Comparison of ENCODE assay signal across 15 cellular contexts in the genomic region with DNA sequence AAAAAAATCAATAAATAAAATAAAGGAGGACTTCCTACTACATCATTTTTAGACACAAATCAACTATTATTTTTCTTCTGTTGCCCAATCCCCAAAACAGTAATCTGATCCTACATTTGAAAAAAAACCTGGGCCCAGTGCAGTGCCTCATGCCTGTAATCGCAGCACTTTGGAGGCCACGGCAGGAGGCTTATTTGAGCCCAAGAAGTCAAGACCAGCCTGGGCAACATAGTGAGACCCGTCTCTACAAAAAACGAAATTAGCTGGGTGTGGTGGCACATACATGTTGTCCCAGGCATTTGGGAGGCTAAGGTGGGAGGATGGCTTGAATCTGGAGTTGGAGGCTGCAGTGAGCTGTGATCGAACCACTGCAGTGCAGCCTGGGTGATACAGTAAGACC. TPM values are rescaled to one million over a fixed set of nuclear protein-coding genes. Genes with fewer than 3 reads are reported as not detected.
DNase-seq lines count a peak whose midpoint lies in the region; ATAC-seq and TF ChIP-seq lines count a peak whose summit lies in the region.
"Had no signal": no experiment of that assay in that cellular context is flagged by ENCODE, and none has a peak within 500 bp of the region (broad histone marks: within the 10 kb centered on the region; RNA-seq: fewer than 3 reads in every experiment).

No MANE protein-coding gene starts in this region.

- WGBS in hepatocyte (ENCODE audit: low lambda C conversion rate, missing lambda C conversion rate), result 90% methylated on average over 5 of the region's 5 CpGs

- intact Hi-C loops in natural killer cell (cut with micrococcal nuclease), result no loop called here

- H3K27ac ChIP-seq in SU-DHL-6 (ENCODE audit: low read depth, low read length), result peak overlapping the region; percentile 62
- H3K27ac ChIP-seq in hepatocyte, result peak overlapping the region; percentile 97
- H3K27ac ChIP-seq in coronary artery, result no peak overlapping the region
- H3K27ac ChIP-seq: SJCRH30 had no signal

- no peaks in the 10 kb centered on the region for H3K27me3 Mint-ChIP-seq in natural killer cell (ENCODE audit: low read depth in 2 of 2)
- no peaks in the 10 kb centered on the region for H3K27me3 Mint-ChIP-seq in natural killer cell treated with Interleukin-12 subunit alpha and Interleukin-12 subunit beta and Interleukin-15 and Interleukin-18, amount 100 ng/mL, for 72 hours

- peaks cover 36% of the 10 kb centered on the region for H3F3A ChIP-seq in SU-DHL-6 (ENCODE audit: insufficient read depth)

- H3K27me3 ChIP-seq in SU-DHL-6 (ENCODE audit: low read length) (no peaks in the 10 kb centered on the region), hepatocyte (no peaks in the 10 kb centered on the region)
- H3K27me3 ChIP-seq: pancreas, SJCRH30 had no signal

- no peak for TF ChIP-seq POLR2A in erythroblast (IDR thresholded peaks at IDR 0.05; ENCODE audit: low read length)

- ATAC-seq in natural killer cell (no peak), HG03280 (IDR thresholded peaks at IDR 0.05; ENCODE audit: unreplicated experiment) (no peak)
- no peak for ATAC-seq in natural killer cell treated with Interleukin-12 subunit alpha and Interleukin-12 subunit beta and Interleukin-15 and Interleukin-18, amount 100 ng/mL, for 72 hours
- ATAC-seq: left cardiac atrium, pancreas had no signal

- H3K9me3 Mint-ChIP-seq in natural killer cell, result no peaks in the 10 kb centered on the region
- H3K9me3 Mint-ChIP-seq in natural killer cell treated with Interleukin-12 subunit alpha and Interleukin-12 subunit beta and Interleukin-15 and Interleukin-18, amount 100 ng/mL, for 72 hours, result no peaks in the 10 kb centered on the region

- H3K36me3 Mint-ChIP-seq in natural killer cell, result no peaks in the 10 kb centered on the region
- no peaks in the 10 kb centered on the region for H3K36me3 Mint-ChIP-seq in natural killer cell treated with Interleukin-12 subunit alpha and Interleukin-12 subunit beta and Interleukin-15 and Interleukin-18, amount 100 ng/mL, for 72 hours

- H3K4me3 ChIP-seq in SU-DHL-6 (ENCODE audit: insufficient read depth, low read length, poor library complexity, severe bottlenecking), result no peak overlapping the region
- no peak overlapping the region for H3K4me3 ChIP-seq in hepatocyte
- H3K4me3 ChIP-seq in coronary artery, result no peak overlapping the region
- H3K4me3 ChIP-seq: pancreas had no signal

- H4K20me1 ChIP-seq in SU-DHL-6 (ENCODE audit: low read depth, low read length) (no peaks in the 10 kb centered on the region; the same call in 1 of the 2 replicates), hepatocyte (ENCODE audit: insufficient read depth, poor library complexity, severe bottlenecking) (peaks cover 13% of the 10 kb centered on the region)

- no peak overlapping the region for H3K9ac ChIP-seq in SU-DHL-6 (ENCODE audit: low read length)

- peak overlapping the region; percentile 25 for H3K4me3 Mint-ChIP-seq in natural killer cell
- no peak overlapping the region for H3K4me3 Mint-ChIP-seq in natural killer cell treated with Interleukin-12 subunit alpha and Interleukin-12 subunit beta and Interleukin-15 and Interleukin-18, amount 100 ng/mL, for 72 hours

- H3K36me3 ChIP-seq in SU-DHL-6 (ENCODE audit: low read length) (no peaks in the 10 kb centered on the region), hepatocyte (replicated peaks; ENCODE audit: insufficient read depth, low read depth) (no peaks in the 10 kb centered on the region)
- H3K36me3 ChIP-seq: pancreas had no signal

- H3K27ac Mint-ChIP-seq in natural killer cell, result no peak overlapping the region
- no peak overlapping the region for H3K27ac Mint-ChIP-seq in natural killer cell treated with Interleukin-12 subunit alpha and Interleukin-12 subunit beta and Interleukin-15 and Interleukin-18, amount 100 ng/mL, for 72 hours

- no peak for DNase-seq in natural killer cell
- DNase-seq in natural killer cell treated with Interleukin-12 subunit alpha and Interleukin-12 subunit beta and Interleukin-15 and Interleukin-18, amount 100 ng/mL, for 72 hours (ENCODE audit: low spot score), result no peak
- no peak for DNase-seq in hepatocyte (ENCODE audit: low spot score)
- DNase-seq in erythroblast (lab: John Stamatoyannopoulos, UW), result no peak
- DNase-seq in coronary artery (ENCODE audit: low spot score), result no peak
- no peak for DNase-seq in stimulated activated CD8-positive, alpha-beta memory T cell treated with anti-CD3 and anti-CD28 coated beads, Interleukin-4, amount 100 ng/mL, for 48 hours
- DNase-seq: KG1; left cardiac atrium; NCI-H1092 treated with DMSO at 0.1 percent for 48 hours; NCI-H524 treated with DMSO at 0.1 percent for 48 hours; pancreas; stimulated activated CD4-positive, alpha-beta T cell treated with anti-CD3 and anti-CD28 coated beads, Interleukin-2, amount 100 ng/mL, for 24 hours had no signal

- H3K4me1 ChIP-seq in hepatocyte (ENCODE audit: insufficient read depth), result peaks cover 20% of the 10 kb centered on the region

- H3K4me2 ChIP-seq in SU-DHL-6 (ENCODE audit: low read depth, low read length, poor library complexity, severe bottlenecking) (peak overlapping the region; percentile 78), hepatocyte (no peak overlapping the region)

- H2AFZ ChIP-seq in SU-DHL-6 (ENCODE audit: low read depth, low read length, severe bottlenecking), result no peak overlapping the region
- no peak overlapping the region for H2AFZ ChIP-seq in hepatocyte

- peaks cover 31 to 36% of the 10 kb centered on the region in 2 donors for H3K4me1 Mint-ChIP-seq in natural killer cell
- H3K4me1 Mint-ChIP-seq in natural killer cell treated with Interleukin-12 subunit alpha and Interleukin-12 subunit beta and Interleukin-15 and Interleukin-18, amount 100 ng/mL, for 72 hours (ENCODE audit: low read depth in 2 of 2), result peaks cover 27 to 30% of the 10 kb centered on the region in 2 donors

- H3K9me2 ChIP-seq in SU-DHL-6 (replicated peaks; ENCODE audit: insufficient read depth, low read length), result no peaks in the 10 kb centered on the region
- H3K9me2 ChIP-seq in hepatocyte (replicated peaks; ENCODE audit: insufficient read depth), result no peaks in the 10 kb centered on the region

- H3K9me3 ChIP-seq in SU-DHL-6 (ENCODE audit: insufficient read depth, low read length) (no peaks in the 10 kb centered on the region), hepatocyte (ENCODE audit: low read depth) (no peaks in the 10 kb centered on the region)
- H3K9me3 ChIP-seq: pancreas, SJCRH30 had no signal

- H3K79me2 ChIP-seq in SU-DHL-6 (ENCODE audit: insufficient read depth, low read length) (peaks cover 9% of the 10 kb centered on the region), hepatocyte (peaks cover 19% of the 10 kb centered on the region)

- TF ChIP-seq CTCF in natural killer cell (IDR thresholded peaks at IDR 0.05) (no peak), SU-DHL-6 (IDR thresholded peaks at IDR 0.05; ENCODE audit: insufficient read depth, low read length, poor library complexity, severe bottlenecking) (no peak), hepatocyte (IDR thresholded peaks at IDR 0.05; ENCODE audit: poor library complexity) (no peak), coronary artery (IDR thresholded peaks at IDR 0.05) (no peak)

RNA-seq across cellular contexts. Expression of a gene that starts 2.7 kb away (rescaled TPM):
- total RNA-seq in natural killer cell (100 to 1,000 TPM; 153 to 222 (median 188) TPM), hepatocyte (193 and 260 TPM in 2 replicates)
- 100 to 1,000 TPM; 103 to 219 TPM for total RNA-seq in natural killer cell treated with Interleukin-12 subunit alpha and Interleukin-12 subunit beta and Interleukin-15 and Interleukin-18, amount 100 ng/mL, for 72 hours
- 167 and 182 TPM in 2 replicates for polyA plus RNA-seq in hepatocyte

Comparison
In these comparisons a context has a peak if more than half of its experiments do, and no peak if none do; other contexts are left out.
1. H3K27ac ChIP-seq: peak in SU-DHL-6 (single experiment) and hepatocyte (single experiment); none in coronary artery (0 of 2).